In the genomic region with DNA sequence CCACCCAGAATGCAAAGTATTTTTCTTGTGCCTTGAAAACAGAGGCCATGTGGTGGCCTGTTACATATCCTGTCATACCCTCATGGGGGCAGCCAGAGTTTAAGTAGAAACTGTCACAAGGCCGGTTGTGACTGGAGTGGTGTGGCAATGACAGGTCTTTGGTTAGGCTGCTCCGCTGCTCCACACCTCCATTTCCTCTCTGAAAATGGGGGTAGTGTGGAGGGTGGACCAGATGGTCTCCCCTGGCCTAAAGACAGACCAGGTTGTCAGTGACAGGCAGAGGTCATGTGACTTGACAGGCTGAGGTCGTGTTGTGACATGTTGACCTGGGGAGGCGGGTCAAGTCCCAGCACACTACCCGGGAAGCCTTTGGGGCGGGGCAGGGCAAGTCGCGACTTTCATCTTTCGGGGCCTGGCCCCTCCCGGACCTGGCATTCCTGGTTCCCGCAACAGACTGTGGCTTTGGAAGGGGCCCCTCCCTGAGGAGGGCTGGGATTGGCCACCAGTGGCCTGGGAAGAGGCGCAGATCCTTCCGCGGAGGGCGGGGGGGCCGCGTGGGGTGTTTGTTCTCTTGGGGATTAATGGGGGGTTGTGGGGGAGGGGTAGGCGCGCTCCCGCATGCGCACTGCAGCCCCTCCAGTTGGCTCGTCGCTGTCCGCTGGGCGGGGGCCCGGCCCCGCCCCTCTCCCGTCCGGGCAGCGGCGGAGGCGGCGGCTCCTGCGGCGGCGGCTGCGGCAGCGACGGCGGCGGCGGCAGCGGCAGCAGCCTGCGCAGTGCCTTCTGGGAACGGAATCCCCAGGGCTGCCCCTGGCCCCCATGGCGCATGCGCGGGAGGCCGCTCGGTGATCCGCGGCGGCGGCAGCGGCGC, we compare ENCODE assay signal across 1 cellular context.
A peak's percentile ranks its signal among the peaks of the same experiment; 100 is the strongest.
TF ChIP-seq lines count a peak whose summit lies in the region.

A gene with protein sequence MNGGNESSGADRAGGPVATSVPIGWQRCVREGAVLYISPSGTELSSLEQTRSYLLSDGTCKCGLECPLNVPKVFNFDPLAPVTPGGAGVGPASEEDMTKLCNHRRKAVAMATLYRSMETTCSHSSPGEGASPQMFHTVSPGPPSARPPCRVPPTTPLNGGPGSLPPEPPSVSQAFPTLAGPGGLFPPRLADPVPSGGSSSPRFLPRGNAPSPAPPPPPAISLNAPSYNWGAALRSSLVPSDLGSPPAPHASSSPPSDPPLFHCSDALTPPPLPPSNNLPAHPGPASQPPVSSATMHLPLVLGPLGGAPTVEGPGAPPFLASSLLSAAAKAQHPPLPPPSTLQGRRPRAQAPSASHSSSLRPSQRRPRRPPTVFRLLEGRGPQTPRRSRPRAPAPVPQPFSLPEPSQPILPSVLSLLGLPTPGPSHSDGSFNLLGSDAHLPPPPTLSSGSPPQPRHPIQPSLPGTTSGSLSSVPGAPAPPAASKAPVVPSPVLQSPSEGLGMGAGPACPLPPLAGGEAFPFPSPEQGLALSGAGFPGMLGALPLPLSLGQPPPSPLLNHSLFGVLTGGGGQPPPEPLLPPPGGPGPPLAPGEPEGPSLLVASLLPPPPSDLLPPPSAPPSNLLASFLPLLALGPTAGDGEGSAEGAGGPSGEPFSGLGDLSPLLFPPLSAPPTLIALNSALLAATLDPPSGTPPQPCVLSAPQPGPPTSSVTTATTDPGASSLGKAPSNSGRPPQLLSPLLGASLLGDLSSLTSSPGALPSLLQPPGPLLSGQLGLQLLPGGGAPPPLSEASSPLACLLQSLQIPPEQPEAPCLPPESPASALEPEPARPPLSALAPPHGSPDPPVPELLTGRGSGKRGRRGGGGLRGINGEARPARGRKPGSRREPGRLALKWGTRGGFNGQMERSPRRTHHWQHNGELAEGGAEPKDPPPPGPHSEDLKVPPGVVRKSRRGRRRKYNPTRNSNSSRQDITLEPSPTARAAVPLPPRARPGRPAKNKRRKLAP (plus strand): TSS at position 806 of the 868 bp plus-strand sequence. CDS start 1,480 bp downstream, outside the sequence.

TF ChIP-seq in K562, 482 proteins besides CTCF, POLR2A, EP300 and RAD21 (continued from another document and continues in another):
- TF ChIP-seq, protein P1, sequence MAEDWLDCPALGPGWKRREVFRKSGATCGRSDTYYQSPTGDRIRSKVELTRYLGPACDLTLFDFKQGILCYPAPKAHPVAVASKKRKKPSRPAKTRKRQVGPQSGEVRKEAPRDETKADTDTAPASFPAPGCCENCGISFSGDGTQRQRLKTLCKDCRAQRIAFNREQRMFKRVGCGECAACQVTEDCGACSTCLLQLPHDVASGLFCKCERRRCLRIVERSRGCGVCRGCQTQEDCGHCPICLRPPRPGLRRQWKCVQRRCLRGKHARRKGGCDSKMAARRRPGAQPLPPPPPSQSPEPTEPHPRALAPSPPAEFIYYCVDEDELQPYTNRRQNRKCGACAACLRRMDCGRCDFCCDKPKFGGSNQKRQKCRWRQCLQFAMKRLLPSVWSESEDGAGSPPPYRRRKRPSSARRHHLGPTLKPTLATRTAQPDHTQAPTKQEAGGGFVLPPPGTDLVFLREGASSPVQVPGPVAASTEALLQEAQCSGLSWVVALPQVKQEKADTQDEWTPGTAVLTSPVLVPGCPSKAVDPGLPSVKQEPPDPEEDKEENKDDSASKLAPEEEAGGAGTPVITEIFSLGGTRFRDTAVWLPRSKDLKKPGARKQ (CRISPR knock-in tag; IDR thresholded peaks at IDR 0.05) = no peak
- TF ChIP-seq SOX6 (IDR thresholded peaks at IDR 0.05) (peak; percentile 74; the same call in 1 of the 2 replicates), STAG1 (CRISPR knock-in tag; IDR thresholded peaks at IDR 0.05; ENCODE audit: borderline replicate concordance) (no peak), RBM22 (IDR thresholded peaks at IDR 0.05; ENCODE audit: low read depth, low read length, poor library complexity, severe bottlenecking) (no peak), ZFP36 (IDR thresholded peaks at IDR 0.05; ENCODE audit: low read depth, low read length, partially characterized antibody) (no peak), NFATC3 (IDR thresholded peaks at IDR 0.05) (peak; percentile 78; the same call in 1 of the 2 replicates), PHTF2 (CRISPR knock-in tag; IDR thresholded peaks at IDR 0.05) (no peak), EHMT2 (IDR thresholded peaks at IDR 0.05) (0 out of 2 replicates have a peak, but pooled peaks have one; percentile 45), CBX2 (IDR thresholded peaks at IDR 0.05; ENCODE audit: insufficient read depth, low read length, poor library complexity, severe bottlenecking) (no peak), MEF2A (IDR thresholded peaks at IDR 0.05; ENCODE audit: control insufficient read depth, low read depth, low read length) (no peak), TBL1XR1 (IDR thresholded peaks at IDR 0.05; ENCODE audit: low read length in 2 of 2) (no peak), KLF6 (CRISPR knock-in tag; IDR thresholded peaks at IDR 0.05; ENCODE audit: borderline replicate concordance) (peak; percentile 74; the same call in 1 of the 2 replicates), FOXJ3 (CRISPR knock-in tag; IDR thresholded peaks at IDR 0.05) (no peak), HDAC3 (IDR thresholded peaks at IDR 0.05; ENCODE audit: borderline replicate concordance, partially characterized antibody) (peak; percentile 37), KHSRP (IDR thresholded peaks at IDR 0.05) (no peak), ETV6 (IDR thresholded peaks at IDR 0.05; ENCODE audit: borderline replicate concordance in 1 of 2, low read depth in 2 of 2, low read length in 1 of 2) (no peak), ETV6 (CRISPR knock-in tag; IDR thresholded peaks at IDR 0.05; ENCODE audit: borderline replicate concordance) (no peak), ZBTB1 (CRISPR knock-in tag; IDR thresholded peaks at IDR 0.05; ENCODE audit: borderline replicate concordance, low read depth) (peak; percentile 99), DPF2 (IDR thresholded peaks at IDR 0.05) (peak; percentile 72), TEAD2 (tag; IDR thresholded peaks at IDR 0.05) (0 out of 2 replicates have a peak, but pooled peaks have one; percentile 11), SLC30A9 (CRISPR knock-in tag; IDR thresholded peaks at IDR 0.05) (0 out of 2 replicates have a peak, but pooled peaks have one; percentile 40), THRAP3 (IDR thresholded peaks at IDR 0.05; ENCODE audit: borderline replicate concordance) (no peak), DNMT1 (IDR thresholded peaks at IDR 0.05) (no peak), TFAM (CRISPR knock-in tag; conservative IDR thresholded peaks at IDR 0.05) (no peak), HNRNPLL (IDR thresholded peaks at IDR 0.05; ENCODE audit: low read depth, low read length, poor library complexity, severe bottlenecking) (peak; percentile 20), FOXM1 (IDR thresholded peaks at IDR 0.05; ENCODE audit: low read depth) (peak; percentile 67), FOXM1 (CRISPR knock-in tag; IDR thresholded peaks at IDR 0.05; ENCODE audit: low read depth) (no peak)
- TF ChIP-seq, protein P2, sequence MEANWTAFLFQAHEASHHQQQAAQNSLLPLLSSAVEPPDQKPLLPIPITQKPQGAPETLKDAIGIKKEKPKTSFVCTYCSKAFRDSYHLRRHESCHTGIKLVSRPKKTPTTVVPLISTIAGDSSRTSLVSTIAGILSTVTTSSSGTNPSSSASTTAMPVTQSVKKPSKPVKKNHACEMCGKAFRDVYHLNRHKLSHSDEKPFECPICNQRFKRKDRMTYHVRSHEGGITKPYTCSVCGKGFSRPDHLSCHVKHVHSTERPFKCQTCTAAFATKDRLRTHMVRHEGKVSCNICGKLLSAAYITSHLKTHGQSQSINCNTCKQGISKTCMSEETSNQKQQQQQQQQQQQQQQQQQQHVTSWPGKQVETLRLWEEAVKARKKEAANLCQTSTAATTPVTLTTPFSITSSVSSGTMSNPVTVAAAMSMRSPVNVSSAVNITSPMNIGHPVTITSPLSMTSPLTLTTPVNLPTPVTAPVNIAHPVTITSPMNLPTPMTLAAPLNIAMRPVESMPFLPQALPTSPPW (CRISPR knock-in tag; IDR thresholded peaks at IDR 0.05) = peak; percentile 100
- TF ChIP-seq, protein P3, sequence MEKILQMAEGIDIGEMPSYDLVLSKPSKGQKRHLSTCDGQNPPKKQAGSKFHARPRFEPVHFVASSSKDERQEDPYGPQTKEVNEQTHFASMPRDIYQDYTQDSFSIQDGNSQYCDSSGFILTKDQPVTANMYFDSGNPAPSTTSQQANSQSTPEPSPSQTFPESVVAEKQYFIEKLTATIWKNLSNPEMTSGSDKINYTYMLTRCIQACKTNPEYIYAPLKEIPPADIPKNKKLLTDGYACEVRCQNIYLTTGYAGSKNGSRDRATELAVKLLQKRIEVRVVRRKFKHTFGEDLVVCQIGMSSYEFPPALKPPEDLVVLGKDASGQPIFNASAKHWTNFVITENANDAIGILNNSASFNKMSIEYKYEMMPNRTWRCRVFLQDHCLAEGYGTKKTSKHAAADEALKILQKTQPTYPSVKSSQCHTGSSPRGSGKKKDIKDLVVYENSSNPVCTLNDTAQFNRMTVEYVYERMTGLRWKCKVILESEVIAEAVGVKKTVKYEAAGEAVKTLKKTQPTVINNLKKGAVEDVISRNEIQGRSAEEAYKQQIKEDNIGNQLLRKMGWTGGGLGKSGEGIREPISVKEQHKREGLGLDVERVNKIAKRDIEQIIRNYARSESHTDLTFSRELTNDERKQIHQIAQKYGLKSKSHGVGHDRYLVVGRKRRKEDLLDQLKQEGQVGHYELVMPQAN (IDR thresholded peaks at IDR 0.05; ENCODE audit: borderline replicate concordance) = peak; percentile 97
- TF ChIP-seq, protein P4, sequence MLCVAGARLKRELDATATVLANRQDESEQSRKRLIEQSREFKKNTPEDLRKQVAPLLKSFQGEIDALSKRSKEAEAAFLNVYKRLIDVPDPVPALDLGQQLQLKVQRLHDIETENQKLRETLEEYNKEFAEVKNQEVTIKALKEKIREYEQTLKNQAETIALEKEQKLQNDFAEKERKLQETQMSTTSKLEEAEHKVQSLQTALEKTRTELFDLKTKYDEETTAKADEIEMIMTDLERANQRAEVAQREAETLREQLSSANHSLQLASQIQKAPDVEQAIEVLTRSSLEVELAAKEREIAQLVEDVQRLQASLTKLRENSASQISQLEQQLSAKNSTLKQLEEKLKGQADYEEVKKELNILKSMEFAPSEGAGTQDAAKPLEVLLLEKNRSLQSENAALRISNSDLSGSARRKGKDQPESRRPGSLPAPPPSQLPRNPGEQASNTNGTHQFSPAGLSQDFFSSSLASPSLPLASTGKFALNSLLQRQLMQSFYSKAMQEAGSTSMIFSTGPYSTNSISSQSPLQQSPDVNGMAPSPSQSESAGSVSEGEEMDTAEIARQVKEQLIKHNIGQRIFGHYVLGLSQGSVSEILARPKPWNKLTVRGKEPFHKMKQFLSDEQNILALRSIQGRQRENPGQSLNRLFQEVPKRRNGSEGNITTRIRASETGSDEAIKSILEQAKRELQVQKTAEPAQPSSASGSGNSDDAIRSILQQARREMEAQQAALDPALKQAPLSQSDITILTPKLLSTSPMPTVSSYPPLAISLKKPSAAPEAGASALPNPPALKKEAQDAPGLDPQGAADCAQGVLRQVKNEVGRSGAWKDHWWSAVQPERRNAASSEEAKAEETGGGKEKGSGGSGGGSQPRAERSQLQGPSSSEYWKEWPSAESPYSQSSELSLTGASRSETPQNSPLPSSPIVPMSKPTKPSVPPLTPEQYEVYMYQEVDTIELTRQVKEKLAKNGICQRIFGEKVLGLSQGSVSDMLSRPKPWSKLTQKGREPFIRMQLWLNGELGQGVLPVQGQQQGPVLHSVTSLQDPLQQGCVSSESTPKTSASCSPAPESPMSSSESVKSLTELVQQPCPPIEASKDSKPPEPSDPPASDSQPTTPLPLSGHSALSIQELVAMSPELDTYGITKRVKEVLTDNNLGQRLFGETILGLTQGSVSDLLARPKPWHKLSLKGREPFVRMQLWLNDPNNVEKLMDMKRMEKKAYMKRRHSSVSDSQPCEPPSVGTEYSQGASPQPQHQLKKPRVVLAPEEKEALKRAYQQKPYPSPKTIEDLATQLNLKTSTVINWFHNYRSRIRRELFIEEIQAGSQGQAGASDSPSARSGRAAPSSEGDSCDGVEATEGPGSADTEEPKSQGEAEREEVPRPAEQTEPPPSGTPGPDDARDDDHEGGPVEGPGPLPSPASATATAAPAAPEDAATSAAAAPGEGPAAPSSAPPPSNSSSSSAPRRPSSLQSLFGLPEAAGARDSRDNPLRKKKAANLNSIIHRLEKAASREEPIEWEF (CRISPR knock-in tag; IDR thresholded peaks at IDR 0.05) = no peak
- TF ChIP-seq, protein P5, sequence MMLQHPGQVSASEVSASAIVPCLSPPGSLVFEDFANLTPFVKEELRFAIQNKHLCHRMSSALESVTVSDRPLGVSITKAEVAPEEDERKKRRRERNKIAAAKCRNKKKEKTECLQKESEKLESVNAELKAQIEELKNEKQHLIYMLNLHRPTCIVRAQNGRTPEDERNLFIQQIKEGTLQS (IDR thresholded peaks at IDR 0.05) = peak; percentile 59
- TF ChIP-seq, protein P5 (CRISPR knock-in tag; conservative IDR thresholded peaks at IDR 0.05) = no peak; the same call in 1 of the 2 replicates
- TF ChIP-seq, protein P6, sequence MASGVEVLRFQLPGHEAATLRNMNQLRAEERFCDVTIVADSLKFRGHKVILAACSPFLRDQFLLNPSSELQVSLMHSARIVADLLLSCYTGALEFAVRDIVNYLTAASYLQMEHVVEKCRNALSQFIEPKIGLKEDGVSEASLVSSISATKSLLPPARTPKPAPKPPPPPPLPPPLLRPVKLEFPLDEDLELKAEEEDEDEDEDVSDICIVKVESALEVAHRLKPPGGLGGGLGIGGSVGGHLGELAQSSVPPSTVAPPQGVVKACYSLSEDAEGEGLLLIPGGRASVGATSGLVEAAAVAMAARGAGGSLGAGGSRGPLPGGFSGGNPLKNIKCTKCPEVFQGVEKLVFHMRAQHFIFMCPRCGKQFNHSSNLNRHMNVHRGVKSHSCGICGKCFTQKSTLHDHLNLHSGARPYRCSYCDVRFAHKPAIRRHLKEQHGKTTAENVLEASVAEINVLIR (CRISPR knock-in tag; IDR thresholded peaks at IDR 0.05) = 0 out of 2 replicates have a peak, but pooled peaks have one; percentile 30
